Comparison of ENCODE assay signal across 9 cellular contexts in genomic region chr10:131874991-131875451, GRCh38. TPM values are rescaled to one million over a fixed set of nuclear protein-coding genes. Genes with fewer than 3 reads are reported as not detected.
DNase-seq lines count a peak whose midpoint lies in the region; ATAC-seq and TF ChIP-seq lines count a peak whose summit lies in the region.
"Had no signal": no experiment of that assay in that cellular context is flagged by ENCODE, and none has a peak within 500 bp of the region (broad histone marks: within the 10 kb centered on the region; RNA-seq: fewer than 3 reads in every experiment).

No MANE protein-coding gene starts in this region.

- no peaks in the 10 kb centered on the region for H3K36me3 ChIP-seq in CD4-positive, alpha-beta memory T cell (ENCODE audit: insufficient read depth, low read length)
- H3K36me3 ChIP-seq in upper lobe of right lung = no peaks in the 10 kb centered on the region

- peaks cover 0 to 5% (median 3%) of the 10 kb centered on the region in 4 donors for H3K4me1 Mint-ChIP-seq in CD4-positive, alpha-beta memory T cell

- peak; percentile 80 for ATAC-seq in GM19395 (IDR thresholded peaks at IDR 0.05; ENCODE audit: unreplicated experiment)
- ATAC-seq in upper lobe of right lung = peak; percentile 88

- no peaks in the 10 kb centered on the region for H3K9me3 Mint-ChIP-seq in CD4-positive, alpha-beta memory T cell
- H3K9me3 Mint-ChIP-seq: T-helper 1 cell treated with Interleukin-12 subunit alpha and Interleukin-12 subunit beta and Interleukin-4 antibody, amounts not matched to agents 30 μg/mL and 1 μg/mL, for 36 hours had no signal

- no peak overlapping the region for H3K27ac ChIP-seq in CD4-positive, alpha-beta memory T cell (ENCODE audit: low read depth, low read length)
- H3K27ac ChIP-seq in upper lobe of right lung = no peak overlapping the region

- no peaks in the 10 kb centered on the region for H3K9me3 ChIP-seq in CD4-positive, alpha-beta memory T cell (ENCODE audit: control insufficient read depth in 1 of 2, low read length in 2 of 2)
- no peaks in the 10 kb centered on the region for H3K9me3 ChIP-seq in upper lobe of right lung

- H3K4me1 ChIP-seq in CD4-positive, alpha-beta memory T cell (ENCODE audit: insufficient read depth, low read length) = no peaks in the 10 kb centered on the region
- no peaks in the 10 kb centered on the region for H3K4me1 ChIP-seq in upper lobe of right lung

- TF ChIP-seq CTCF in foreskin fibroblast (IDR thresholded peaks at IDR 0.05; ENCODE audit: low read depth, low read length) (peak; percentile 66), upper lobe of right lung (IDR thresholded peaks at IDR 0.05) (peak; percentile 67)

- POLR2A ChIA-PET in CD4-positive, alpha-beta memory T cell (lab: Charles Lee; ENCODE audit: partially characterized antibody) = no interaction called here

- no peaks in the 10 kb centered on the region for H3K36me3 Mint-ChIP-seq in CD4-positive, alpha-beta memory T cell

- CTCF ChIA-PET in CD4-positive, alpha-beta memory T cell (lab: Charles Lee; ENCODE audit: partially characterized antibody) = interaction anchor here (1.3 kb wide), 1 partner anchor 11 kb away, joined by 4 read pairs; no protein-coding TSS in a partner anchor

- no peak overlapping the region for H3K4me3 ChIP-seq in CD4-positive, alpha-beta memory T cell (ENCODE audit: low read length in 2 of 2)
- no peak overlapping the region for H3K4me3 ChIP-seq in foreskin fibroblast (ENCODE audit: low read depth in 1 of 2, low read length in 2 of 2)
- H3K4me3 ChIP-seq in upper lobe of right lung = no peak overlapping the region

- peaks cover 13 to 32% of the 10 kb centered on the region in 2 donors for H3K27me3 Mint-ChIP-seq in CD4-positive, alpha-beta memory T cell

- H3K27ac Mint-ChIP-seq in CD4-positive, alpha-beta memory T cell = no peak overlapping the region
- H3K27ac Mint-ChIP-seq: T-helper 1 cell treated with Interleukin-12 subunit alpha and Interleukin-12 subunit beta and Interleukin-4 antibody, amounts not matched to agents 30 μg/mL and 1 μg/mL, for 36 hours had no signal

- intact Hi-C loops in CD4-positive, alpha-beta memory T cell (cut with micrococcal nuclease) = loop anchor here (10.0 kb wide), 1 partner anchor 630 kb away; no protein-coding TSS in a partner anchor
- intact Hi-C loops in upper lobe of right lung (cut with DNase I) = no loop called here

- no peaks in the 10 kb centered on the region for H3K27me3 ChIP-seq in CD4-positive, alpha-beta memory T cell (ENCODE audit: insufficient read depth, low read length)
- peaks cover 36% of the 10 kb centered on the region for H3K27me3 ChIP-seq in upper lobe of right lung

- H3K4me3 Mint-ChIP-seq in CD4-positive, alpha-beta memory T cell = no peak overlapping the region
- H3K4me3 Mint-ChIP-seq: T-helper 1 cell treated with Interleukin-12 subunit alpha and Interleukin-12 subunit beta and Interleukin-4 antibody, amounts not matched to agents 30 μg/mL and 1 μg/mL, for 36 hours had no signal

- peak in 4 of 5 donors; percentile 20 to 29 (median 25) for DNase-seq in CD4-positive, alpha-beta memory T cell
- DNase-seq in HuH-7.5 (ENCODE audit: low spot score) (peak; percentile 74), NOMO-1 treated with dmso at 0.1 percent for 144 hours (lab: John Stamatoyannopoulos, UW; ENCODE audit: unreplicated experiment) (peak; percentile 78), activated T-cell treated with anti-CD3 and anti-CD28 coated beads for 4 hours (peak; percentile 37), foreskin fibroblast (peak; percentile 59 to 85), occipital lobe (lab: John Stamatoyannopoulos, UW) (peak; percentile 69), upper lobe of right lung (peak; percentile 87)

RNA-seq across cellular contexts. Expression of gene PPP2R2D, which starts 25.8 kb away (rescaled TPM):
- total RNA-seq in CD4-positive, alpha-beta memory T cell = 10 to 100 TPM; 47.2 to 49.2 TPM
- polyA plus RNA-seq in CD4-positive, alpha-beta memory T cell = 10 to 100 TPM; 25.7 to 36.2 TPM
- total RNA-seq in occipital lobe (64.1 TPM), upper lobe of right lung (28.3 TPM)

Comparison
In these comparisons a context has a peak if more than half of its experiments do, and no peak if none do; other contexts are left out.
1. DNase-seq: peak in every context shown above with its lines; median percentile 87 in upper lobe of right lung; 78 in NOMO-1 treated with dmso at 0.1 percent for 144 hours; 74 in HuH-7.5; 72 in foreskin fibroblast; 69 in occipital lobe; 37 in activated T-cell treated with anti-CD3 and anti-CD28 coated beads for 4 hours; 25 in CD4-positive, alpha-beta memory T cell.